Comparison of ENCODE assay signal across 1 cellular context in the genomic region with DNA sequence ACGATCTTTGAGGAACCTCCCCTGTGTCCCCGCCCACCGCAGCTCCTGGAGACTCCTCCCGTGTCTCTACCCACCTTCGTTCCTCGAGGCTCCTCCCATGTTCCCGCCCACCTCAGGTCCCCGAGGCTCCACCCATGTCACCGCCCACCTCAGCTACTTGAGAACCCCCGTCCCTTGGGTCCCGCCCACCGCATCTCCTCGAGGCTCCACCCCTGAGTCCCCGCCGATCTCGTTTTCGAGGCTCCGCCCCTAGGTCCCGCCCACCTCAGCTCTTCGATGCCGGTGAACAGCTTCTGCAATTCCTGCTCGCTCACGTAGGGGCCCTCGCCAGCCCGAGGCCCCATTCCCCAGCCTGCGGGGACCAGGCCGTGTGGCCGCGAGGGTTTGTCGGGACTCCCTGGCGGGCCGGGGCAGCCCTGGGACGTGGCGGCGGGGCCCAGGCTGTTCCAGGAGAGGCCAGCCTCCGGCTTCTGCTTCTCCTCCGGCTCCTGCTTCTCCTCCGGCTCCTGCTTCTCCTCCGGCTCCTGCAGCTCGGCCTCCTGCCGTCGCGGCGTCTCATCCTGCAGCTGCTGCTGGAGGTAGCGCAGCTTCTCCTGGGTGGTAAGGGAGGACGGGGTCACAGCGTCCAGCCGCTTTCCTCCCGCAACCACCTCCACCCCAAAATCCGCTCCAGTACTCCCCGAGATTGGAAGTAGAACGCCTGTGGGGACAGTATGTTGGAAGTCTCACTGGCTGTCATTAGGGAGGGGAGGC.
TF ChIP-seq lines count a peak whose summit lies in the region.

No MANE protein-coding gene starts in this region.

TF ChIP-seq in endothelial cell of umbilical vein, 7 proteins besides CTCF, POLR2A, EP300 and RAD21:
- TF ChIP-seq, protein P1, sequence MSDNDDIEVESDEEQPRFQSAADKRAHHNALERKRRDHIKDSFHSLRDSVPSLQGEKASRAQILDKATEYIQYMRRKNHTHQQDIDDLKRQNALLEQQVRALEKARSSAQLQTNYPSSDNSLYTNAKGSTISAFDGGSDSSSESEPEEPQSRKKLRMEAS (IDR thresholded peaks at IDR 0.05; ENCODE audit: insufficient read depth, insufficient read length), result no peak
- no peak for TF ChIP-seq EZH2 (IDR thresholded peaks at IDR 0.05; ENCODE audit: borderline replicate concordance, low read depth, low read length, severe bottlenecking)
- TF ChIP-seq GATA2 (IDR thresholded peaks at IDR 0.05; ENCODE audit: insufficient read depth, insufficient read length, low read depth, low read length), result no peak
- no peak for TF ChIP-seq FOS (IDR thresholded peaks at IDR 0.05; ENCODE audit: borderline replicate concordance, insufficient read depth, low read length)
- TF ChIP-seq MYC (IDR thresholded peaks at IDR 0.05; ENCODE audit: low read depth, low read length), result no peak
- no peak for TF ChIP-seq JUN (IDR thresholded peaks at IDR 0.05; ENCODE audit: borderline replicate concordance, insufficient read depth, insufficient read length, low read depth)
- TF ChIP-seq POLR2AphosphoS5 (IDR thresholded peaks at IDR 0.05; ENCODE audit: insufficient read depth, low read depth, low read length), result no peak
